ENCODE assay signal across 8 cellular contexts in genomic region chr1:109546311-109547109, GRCh38. TPM values are rescaled to one million over a fixed set of nuclear protein-coding genes. Genes with fewer than 3 reads are reported as not detected.
DNase-seq lines count a peak whose midpoint lies in the region; ATAC-seq, FAIRE-seq and TF ChIP-seq lines count a peak whose summit lies in the region.

No MANE protein-coding gene starts in this region.

- peaks cover 7% of the 10 kb centered on the region; the same call in 1 of the 2 replicates for H3F3A ChIP-seq in SU-DHL-6 (ENCODE audit: insufficient read depth)

- H3K9me3 Mint-ChIP-seq in Caco-2 (ENCODE audit: unreplicated experiment) = no peaks in the 10 kb centered on the region
- no peaks in the 10 kb centered on the region for H3K9me3 Mint-ChIP-seq in activated naive CD8-positive, alpha-beta T cell treated with anti-CD3 and anti-CD28 coated beads, Interleukin-2, amount 50 U/mL, for 24 hours

- H3K4me3 ChIP-seq in Caco-2 (ENCODE audit: low read depth, low read length) = no peak overlapping the region
- H3K4me3 ChIP-seq in SU-DHL-6 (ENCODE audit: insufficient read depth, low read length, poor library complexity, severe bottlenecking) = peak overlapping the region; percentile 94
- peak overlapping the region in 3 of 4 donors; percentile 43 to 92 (median 68) for H3K4me3 ChIP-seq in pancreas
- H3K4me3 ChIP-seq in thymus (ENCODE audit: low read length) = peak overlapping the region; percentile 12

- H3K9me3 ChIP-seq in Caco-2 = no peaks in the 10 kb centered on the region
- no peaks in the 10 kb centered on the region for H3K9me3 ChIP-seq in SU-DHL-6 (ENCODE audit: insufficient read depth, low read length)
- no peaks in the 10 kb centered on the region for H3K9me3 ChIP-seq in pancreas
- no peaks in the 10 kb centered on the region for H3K9me3 ChIP-seq in thymus (ENCODE audit: control insufficient read depth)

- H3K27me3 Mint-ChIP-seq in Caco-2 (ENCODE audit: insufficient read depth, unreplicated experiment) = peaks cover 9% of the 10 kb centered on the region
- H3K27me3 Mint-ChIP-seq in activated naive CD8-positive, alpha-beta T cell treated with anti-CD3 and anti-CD28 coated beads, Interleukin-2, amount 50 U/mL, for 24 hours = no peaks in the 10 kb centered on the region

- H3K27me3 ChIP-seq in Caco-2 (replicated peaks; ENCODE audit: control insufficient read depth, insufficient read depth, low read length) (no peaks in the 10 kb centered on the region), SU-DHL-6 (ENCODE audit: low read length) (no peaks in the 10 kb centered on the region), pancreas (no peaks in the 10 kb centered on the region), thymus (ENCODE audit: control insufficient read depth, insufficient read depth) (no peaks in the 10 kb centered on the region)

- H3K27ac Mint-ChIP-seq in Caco-2 (ENCODE audit: unreplicated experiment) = peak overlapping the region; percentile 66
- H3K27ac Mint-ChIP-seq in activated naive CD8-positive, alpha-beta T cell treated with anti-CD3 and anti-CD28 coated beads, Interleukin-2, amount 50 U/mL, for 24 hours = peak overlapping the region; percentile 96

- H3K4me1 ChIP-seq in Caco-2 (peaks cover 12% of the 10 kb centered on the region), pancreas (peaks cover 0 to 36% (median 8%) of the 10 kb centered on the region in 3 donors), thymus (ENCODE audit: control insufficient read depth, insufficient read depth, low read length) (peaks cover 10% of the 10 kb centered on the region)

- TF ChIP-seq POLR2A in H54 (IDR thresholded peaks at IDR 0.05; ENCODE audit: low read depth, low read length) = no peak

- TF ChIP-seq CTCF in Caco-2 (IDR thresholded peaks at IDR 0.05; ENCODE audit: insufficient read depth in 1 of 2, low read depth in 1 of 2, low read length in 1 of 2, severe bottlenecking in 1 of 2, unreplicated experiment in 1 of 2) (peak; percentile 45 to 64), SU-DHL-6 (IDR thresholded peaks at IDR 0.05; ENCODE audit: insufficient read depth, low read length, poor library complexity, severe bottlenecking) (peak; percentile 88), pancreas (IDR thresholded peaks at IDR 0.05) (peak; percentile 63 to 78 (median 69))

- peaks cover 9% of the 10 kb centered on the region for H3K4me1 Mint-ChIP-seq in Caco-2 (ENCODE audit: low read depth, unreplicated experiment)
- peaks cover 43% of the 10 kb centered on the region for H3K4me1 Mint-ChIP-seq in activated naive CD8-positive, alpha-beta T cell treated with anti-CD3 and anti-CD28 coated beads, Interleukin-2, amount 50 U/mL, for 24 hours

- peak overlapping the region; percentile 94 for H3K9ac ChIP-seq in SU-DHL-6 (ENCODE audit: low read length)

- no peaks in the 10 kb centered on the region for H3K36me3 ChIP-seq in Caco-2 (ENCODE audit: control insufficient read depth, insufficient read depth, low read length)
- H3K36me3 ChIP-seq in SU-DHL-6 (ENCODE audit: low read length) = no peaks in the 10 kb centered on the region
- no peaks in the 10 kb centered on the region for H3K36me3 ChIP-seq in pancreas
- no peaks in the 10 kb centered on the region for H3K36me3 ChIP-seq in thymus (ENCODE audit: control insufficient read depth, insufficient read depth)

- peak; percentile 34 for ATAC-seq in activated naive CD8-positive, alpha-beta T cell treated with anti-CD3 and anti-CD28 coated beads, Interleukin-2, amount 50 U/mL, for 24 hours
- ATAC-seq in Right ventricle myocardium superior (ENCODE audit: poor library complexity) (peak; percentile 77), pancreas (peak; percentile 72 to 86 (median 80))

- H3K27ac ChIP-seq in SU-DHL-6 (ENCODE audit: low read depth, low read length) = peak overlapping the region; percentile 81
- peak overlapping the region; percentile 66 to 99 (median 88) for H3K27ac ChIP-seq in pancreas
- H3K27ac ChIP-seq in thymus (ENCODE audit: low read depth) = peak overlapping the region; percentile 21

- CTCF ChIA-PET in Caco-2 (lab: Charles Lee) = interaction anchor here (0.6 to 2.3 kb wide), 18 partner anchors 9 to 438 kb away, joined by 3 to 36 read pairs (median 4); partner anchors contain the start of genes AHCYL1 and PSMA5

- peaks cover 34% of the 10 kb centered on the region for H3K79me2 ChIP-seq in SU-DHL-6 (ENCODE audit: insufficient read depth, low read length)

- peak overlapping the region; percentile 88 for H3K4me2 ChIP-seq in SU-DHL-6 (ENCODE audit: low read depth, low read length, poor library complexity, severe bottlenecking)

- FAIRE-seq in H54 (lab: Jason Lieb, UNC) (peak; percentile 92), pancreas (lab: Jason Lieb, UNC) (peak; percentile 91)

- peaks cover 15% of the 10 kb centered on the region for H3K36me3 Mint-ChIP-seq in Caco-2 (ENCODE audit: insufficient read depth, unreplicated experiment)
- H3K36me3 Mint-ChIP-seq in activated naive CD8-positive, alpha-beta T cell treated with anti-CD3 and anti-CD28 coated beads, Interleukin-2, amount 50 U/mL, for 24 hours (ENCODE audit: low read depth) = peaks cover 4% of the 10 kb centered on the region

- H3K4me3 Mint-ChIP-seq in Caco-2 (ENCODE audit: unreplicated experiment) = peak overlapping the region; percentile 60
- H3K4me3 Mint-ChIP-seq in activated naive CD8-positive, alpha-beta T cell treated with anti-CD3 and anti-CD28 coated beads, Interleukin-2, amount 50 U/mL, for 24 hours = peak overlapping the region; percentile 95

- peak overlapping the region; percentile 81 for H2AFZ ChIP-seq in SU-DHL-6 (ENCODE audit: low read depth, low read length, severe bottlenecking)

- 14 to 16% methylated on average over 5 of the region's 5 CpGs for WGBS in pancreas, 2 donors
- WGBS in thymus = 50% methylated on average over 5 of the region's 5 CpGs

- POLR2A ChIA-PET in Caco-2 (lab: Charles Lee) = interaction anchor here (0.6 kb wide), 2 partner anchors 18 to 93 kb away, joined by 3 read pairs; no protein-coding TSS in a partner anchor

- intact Hi-C loops in Caco-2 (cut with micrococcal nuclease; ENCODE audit: unreplicated experiment) (loop anchor here (1.0 to 5.0 kb wide), 5 partner anchors 43 to 438 kb away; partner anchors contain the start of gene AHCYL1), Right ventricle myocardium superior (cut with DNase I) (loop anchor here (2.0 to 5.0 kb wide), 3 partner anchors 86 to 436 kb away; partner anchors contain the start of gene AHCYL1), pancreas (cut with DNase I) (loop anchor here (10.0 kb wide), 3 partner anchors 88 to 438 kb away; partner anchors contain the start of gene AHCYL1 (in 1 of the 3))

- peaks cover 13% of the 10 kb centered on the region; the same call in 1 of the 2 replicates for H4K20me1 ChIP-seq in SU-DHL-6 (ENCODE audit: low read depth, low read length)

- DNase-seq in Caco-2 (peak; percentile 82 to 84), H54 (ENCODE audit: insufficient read length, low spot score) (peak; percentile 74), NCI-H1105 (lab: John Stamatoyannopoulos, UW) (peak; percentile 78), Right ventricle myocardium superior (peak; percentile 88), pancreas (peak; percentile 84 to 91 (median 87))
- DNase-seq in activated naive CD8-positive, alpha-beta T cell treated with anti-CD3 and anti-CD28 coated beads, Interleukin-2, amount 50 U/mL, for 24 hours = peak; percentile 93

- no peaks in the 10 kb centered on the region for H3K9me2 ChIP-seq in SU-DHL-6 (replicated peaks; ENCODE audit: insufficient read depth, low read length)

- BruUV-seq in Caco-2 (replicated peaks; lab: Mats Ljungman, UMichigan) = no TSS peak

RNA-seq across cellular contexts. Expression of gene GNAI3, which starts 1.9 kb away (rescaled TPM):
- total RNA-seq in Caco-2 (2022) = 6.2 and 6.4 TPM in 2 replicates
- 2.4 TPM for total RNA-seq in Right ventricle myocardium superior
- total RNA-seq in pancreas = 1 to 10 TPM; 2.5 to 3.9 (median 3.1) TPM
- 1 to 10 TPM; 1.1 to 1.9 TPM for polyA plus RNA-seq in pancreas
- 4.7 TPM for polyA plus RNA-seq in thymus

RNA-seq across cellular contexts. Expression of gene GPR61, which starts 6.8 kb away (rescaled TPM):
- total RNA-seq in Caco-2 (2022) = not detected in 2 replicates
- total RNA-seq in Right ventricle myocardium superior = 0.32 TPM
- total RNA-seq in pancreas = under 1 TPM in 1 of 6 donors, not detected in 5; 0.09 TPM
- under 1 TPM in 1 of 2 donors, not detected in 1; 0.19 TPM for polyA plus RNA-seq in pancreas
- polyA plus RNA-seq in thymus = 0.07 TPM

RNA-seq across cellular contexts. Expression of gene AMIGO1, which starts 37.0 kb away (rescaled TPM):
- 1.1 and 1.5 TPM in 2 replicates for total RNA-seq in Caco-2 (2022)
- total RNA-seq in Right ventricle myocardium superior = 19.3 TPM
- 1 to 10 TPM; 4.4 to 5.8 (median 5.3) TPM for total RNA-seq in pancreas
- polyA plus RNA-seq in pancreas = 1 to 10 TPM; 1.6 to 4.9 TPM
- 2.3 TPM for polyA plus RNA-seq in thymus

RNA-seq across cellular contexts. Expression of gene CYB561D1, which starts 52.6 kb away (rescaled TPM):
- total RNA-seq in Caco-2 (2022) = 6.6 and 7.3 TPM in 2 replicates
- total RNA-seq in Right ventricle myocardium superior = 5.3 TPM
- total RNA-seq in pancreas = 10 to 100 TPM in 3 of 6 donors, 1 to 10 TPM in 3; 8.1 to 11.6 (median 9.7) TPM
- 1 to 10 TPM; 5.1 to 7.1 TPM for polyA plus RNA-seq in pancreas
- 9.4 TPM for polyA plus RNA-seq in thymus

Comparison
In these comparisons a context has a peak if more than half of its experiments do, and no peak if none do; other contexts are left out.
1. H3K27ac ChIP-seq: peak in every context shown above with its lines; median percentile 88 in pancreas; 81 in SU-DHL-6; 21 in thymus.